Comparison of ENCODE assay signal across 1 cellular context in the genomic region with DNA sequence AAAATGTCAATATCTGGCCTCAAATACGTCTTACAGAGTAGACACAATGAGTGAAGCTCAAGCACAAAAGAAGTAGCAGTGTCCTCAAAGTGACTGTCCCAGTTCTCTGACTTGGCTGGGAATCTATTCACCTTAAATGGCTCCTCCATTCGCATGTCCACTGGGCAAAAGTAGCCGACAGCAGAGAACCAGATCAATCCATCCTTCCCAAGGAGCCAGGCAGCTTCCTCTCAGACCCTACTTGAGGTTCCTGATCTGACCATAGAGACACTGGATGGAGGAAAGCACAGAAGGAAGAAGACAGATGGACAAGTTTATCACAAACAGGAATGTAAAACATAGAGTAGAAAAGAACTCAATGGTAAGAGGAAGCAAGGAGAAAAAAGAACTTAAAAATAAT.
TF ChIP-seq lines count a peak whose summit lies in the region.

No MANE protein-coding gene starts in this region.

TF ChIP-seq in HCT116, 20 proteins besides CTCF, POLR2A, EP300 and RAD21 (continued from another document):
- TF ChIP-seq, protein P1, sequence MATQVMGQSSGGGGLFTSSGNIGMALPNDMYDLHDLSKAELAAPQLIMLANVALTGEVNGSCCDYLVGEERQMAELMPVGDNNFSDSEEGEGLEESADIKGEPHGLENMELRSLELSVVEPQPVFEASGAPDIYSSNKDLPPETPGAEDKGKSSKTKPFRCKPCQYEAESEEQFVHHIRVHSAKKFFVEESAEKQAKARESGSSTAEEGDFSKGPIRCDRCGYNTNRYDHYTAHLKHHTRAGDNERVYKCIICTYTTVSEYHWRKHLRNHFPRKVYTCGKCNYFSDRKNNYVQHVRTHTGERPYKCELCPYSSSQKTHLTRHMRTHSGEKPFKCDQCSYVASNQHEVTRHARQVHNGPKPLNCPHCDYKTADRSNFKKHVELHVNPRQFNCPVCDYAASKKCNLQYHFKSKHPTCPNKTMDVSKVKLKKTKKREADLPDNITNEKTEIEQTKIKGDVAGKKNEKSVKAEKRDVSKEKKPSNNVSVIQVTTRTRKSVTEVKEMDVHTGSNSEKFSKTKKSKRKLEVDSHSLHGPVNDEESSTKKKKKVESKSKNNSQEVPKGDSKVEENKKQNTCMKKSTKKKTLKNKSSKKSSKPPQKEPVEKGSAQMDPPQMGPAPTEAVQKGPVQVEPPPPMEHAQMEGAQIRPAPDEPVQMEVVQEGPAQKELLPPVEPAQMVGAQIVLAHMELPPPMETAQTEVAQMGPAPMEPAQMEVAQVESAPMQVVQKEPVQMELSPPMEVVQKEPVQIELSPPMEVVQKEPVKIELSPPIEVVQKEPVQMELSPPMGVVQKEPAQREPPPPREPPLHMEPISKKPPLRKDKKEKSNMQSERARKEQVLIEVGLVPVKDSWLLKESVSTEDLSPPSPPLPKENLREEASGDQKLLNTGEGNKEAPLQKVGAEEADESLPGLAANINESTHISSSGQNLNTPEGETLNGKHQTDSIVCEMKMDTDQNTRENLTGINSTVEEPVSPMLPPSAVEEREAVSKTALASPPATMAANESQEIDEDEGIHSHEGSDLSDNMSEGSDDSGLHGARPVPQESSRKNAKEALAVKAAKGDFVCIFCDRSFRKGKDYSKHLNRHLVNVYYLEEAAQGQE (IDR thresholded peaks at IDR 0.05; ENCODE audit: low read depth): no peak
- TF ChIP-seq, protein P2, sequence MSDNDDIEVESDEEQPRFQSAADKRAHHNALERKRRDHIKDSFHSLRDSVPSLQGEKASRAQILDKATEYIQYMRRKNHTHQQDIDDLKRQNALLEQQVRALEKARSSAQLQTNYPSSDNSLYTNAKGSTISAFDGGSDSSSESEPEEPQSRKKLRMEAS (IDR thresholded peaks at IDR 0.05): no peak
- TF ChIP-seq YY1 (IDR thresholded peaks at IDR 0.05; ENCODE audit: extremely low read depth, insufficient replicate concordance, low read depth, low read length) (no peak), ZNF274 (IDR thresholded peaks at IDR 0.05; ENCODE audit: low read depth, low read length) (no peak), TCF7L2 (IDR thresholded peaks at IDR 0.05; ENCODE audit: borderline replicate concordance, extremely low read depth, insufficient read depth, insufficient read length) (no peak), FOSL1 (IDR thresholded peaks at IDR 0.05; ENCODE audit: low read depth) (no peak), JUND (IDR thresholded peaks at IDR 0.05) (no peak)
